ENCODE assay signal across 31 cellular contexts in the genomic region with DNA sequence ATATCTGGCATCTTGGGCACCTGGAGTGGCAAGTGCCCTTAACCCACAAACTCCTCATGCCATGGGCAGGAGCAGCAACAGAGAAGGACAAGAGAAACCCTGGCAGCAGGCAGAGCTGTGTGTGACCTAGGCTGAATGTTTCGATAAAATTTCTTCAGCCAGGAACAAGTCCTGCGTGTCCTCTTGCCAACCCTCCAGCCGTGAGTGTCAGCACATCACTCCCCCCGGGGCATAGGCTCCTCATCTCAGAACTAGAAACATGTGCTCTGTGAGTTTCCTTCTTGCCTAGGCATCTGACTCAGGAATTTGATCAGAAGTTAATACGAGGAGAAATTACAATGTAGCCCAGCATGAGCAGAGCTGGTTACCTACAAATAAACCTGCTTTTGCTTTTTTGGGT. TPM values are rescaled to one million over a fixed set of nuclear protein-coding genes. Genes with fewer than 3 reads are reported as not detected.
DNase-seq lines count a peak whose midpoint lies in the region; ATAC-seq and TF ChIP-seq lines count a peak whose summit lies in the region.
"Had no signal": no experiment of that assay in that cellular context is flagged by ENCODE, and none has a peak within 500 bp of the region (broad histone marks: within the 10 kb centered on the region; RNA-seq: fewer than 3 reads in every experiment).

No MANE protein-coding gene starts in this region.

- peak; percentile 46 for ATAC-seq in foreskin keratinocyte
- ATAC-seq in HG02588 (IDR thresholded peaks at IDR 0.05; ENCODE audit: unreplicated experiment) = no peak
- ATAC-seq: gastroesophageal sphincter; stimulated activated naive CD8-positive, alpha-beta T cell treated with anti-CD3 and anti-CD28 coated beads, Interleukin-15, amount 100 ng/mL, for 72 hours had no signal

- H4K91ac ChIP-seq in trophoblast cell (ENCODE audit: low read depth, low read length) = no peak overlapping the region

- H3K9me3 ChIP-seq in trophoblast cell (ENCODE audit: insufficient read depth, low read depth, low read length) = peaks cover 1% of the 10 kb centered on the region
- H3K9me3 ChIP-seq: gastroesophageal sphincter, right atrium auricular region, SK-N-SH, thoracic aorta, vagina had no signal

- H3K9ac ChIP-seq in trophoblast cell (ENCODE audit: low read length) = peak overlapping the region; percentile 21
- H3K9ac ChIP-seq: neural progenitor cell, parathyroid adenoma, SK-N-SH had no signal

- H3K18ac ChIP-seq in trophoblast cell (ENCODE audit: low read length) = no peak overlapping the region

- no peak overlapping the region for H3K4me2 ChIP-seq in trophoblast cell (ENCODE audit: low read length)
- H3K4me2 ChIP-seq: neural progenitor cell, SK-N-SH, smooth muscle cell had no signal

- no peak overlapping the region for H4K12ac ChIP-seq in trophoblast cell (ENCODE audit: low read depth, low read length)

- no peak overlapping the region for H3K4me3 ChIP-seq in trophoblast cell (ENCODE audit: low read depth, low read length)
- H3K4me3 ChIP-seq: gastroesophageal sphincter, neural progenitor cell, right atrium auricular region, smooth muscle cell, thoracic aorta, vagina had no signal

- no peaks in the 10 kb centered on the region for H3K36me3 ChIP-seq in trophoblast cell (ENCODE audit: control insufficient read depth in 1 of 2, insufficient read depth in 2 of 2, low read length in 2 of 2)
- H3K36me3 ChIP-seq: gastroesophageal sphincter, neural progenitor cell, right atrium auricular region, thoracic aorta, vagina had no signal

- POLR2A ChIA-PET in HEK293T (lab: Yijun Ruan, JAX) (no interaction called here), RWPE1 (lab: Yijun Ruan, JAX; ENCODE audit: low non-redundant PET) (no interaction called here)

- H2BK12ac ChIP-seq in trophoblast cell (ENCODE audit: low read length) = no peak overlapping the region

- WGBS in trophoblast cell (ENCODE audit: extremely low coverage, insufficient coverage, insufficient read length) = no CpG with 5 or more reads among the region's 5 CpGs

- TF ChIP-seq CTCF in foreskin keratinocyte (conservative IDR thresholded peaks at IDR 0.05) (no peak), RWPE1 (conservative IDR thresholded peaks at IDR 0.05; ENCODE audit: low read depth) (no peak)

- no peaks in the 10 kb centered on the region for H3K79me2 ChIP-seq in trophoblast cell (ENCODE audit: control insufficient read depth, insufficient read depth, low read length, poor library complexity)
- H3K79me2 ChIP-seq: parathyroid adenoma had no signal

- no peak overlapping the region for H3K23ac ChIP-seq in trophoblast cell (ENCODE audit: low read length)

- H4K8ac ChIP-seq in trophoblast cell (ENCODE audit: low read depth, low read length) = no peak overlapping the region

- no peak overlapping the region for H3K27ac ChIP-seq in foreskin keratinocyte
- no peak overlapping the region for H3K27ac ChIP-seq in trophoblast cell (ENCODE audit: low read depth, low read length)
- H3K27ac ChIP-seq in RWPE1 = no peak overlapping the region
- H3K27ac ChIP-seq: gastroesophageal sphincter, HL-60, neural progenitor cell, parathyroid adenoma, right atrium auricular region, thoracic aorta, vagina had no signal

- DNase-seq in ELR (ENCODE audit: low read depth) (peak; percentile 34), HEK293T (ENCODE audit: extremely low spot score) (peak; percentile 1), foreskin keratinocyte (peak in 1 of 2 donors; percentile 32), trophoblast cell (no peak), RWPE1 (ENCODE audit: low spot score) (no peak), NCI-H146 treated with DMSO at 0.1 percent for 48 hours (lab: John Stamatoyannopoulos, UW; ENCODE audit: unreplicated experiment) (no peak)
- DNase-seq in effector CD8-positive, alpha-beta T cell (lab: John Stamatoyannopoulos, UW) = no peak
- DNase-seq: ACHN; activated CD4-positive, alpha-beta T cell treated with anti-CD3 and anti-CD28 coated beads, Interleukin-2, amount 50 U/mL, for 4 hours; activated CD4-positive, CD25-positive, alpha-beta regulatory T cell; activated naive CD4-positive, alpha-beta T cell treated with Interleukin-2 at 50 U/mL for 16 hours; CD8-positive, alpha-beta memory T cell; NCI-H1417; NCI-H2081; NCI-H2227 treated with DMSO at 0.1 percent for 48 hours; NCI-H526; OCI-M1; SK-N-SH; stimulated activated naive CD8-positive, alpha-beta T cell treated with anti-CD3 and anti-CD28 coated beads, Interleukin-15, amount 100 ng/mL, for 72 hours had no signal

- no peak overlapping the region for H2AFZ ChIP-seq in trophoblast cell (ENCODE audit: insufficient read depth, low read length, poor library complexity)
- H2AFZ ChIP-seq: parathyroid adenoma had no signal

- no peak overlapping the region for H3K4ac ChIP-seq in trophoblast cell (ENCODE audit: low read depth, low read length)

- CTCF ChIA-PET in HEK293T (lab: Yijun Ruan, JAX) (no interaction called here), RWPE1 (lab: Yijun Ruan, JAX) (interaction anchor here (0.6 kb wide), 1 partner anchor 29 kb away, joined by 10 read pairs; no protein-coding TSS in a partner anchor)

- H2AK5ac ChIP-seq in trophoblast cell (ENCODE audit: low read length) = no peak overlapping the region

- H2BK5ac ChIP-seq in trophoblast cell (ENCODE audit: low read depth, low read length, poor library complexity) = no peak overlapping the region

- H3K79me1 ChIP-seq in trophoblast cell (ENCODE audit: low read length) = no peaks in the 10 kb centered on the region

- H3K4me1 ChIP-seq in foreskin keratinocyte = no peaks in the 10 kb centered on the region
- H3K4me1 ChIP-seq in trophoblast cell (ENCODE audit: control insufficient read depth in 1 of 2, insufficient read depth in 2 of 2, low read length in 2 of 2) = no peaks in the 10 kb centered on the region
- H3K4me1 ChIP-seq: gastroesophageal sphincter, neural progenitor cell, parathyroid adenoma, right atrium auricular region, vagina had no signal

- H3K27me3 ChIP-seq in foreskin keratinocyte (peaks cover 29% of the 10 kb centered on the region), trophoblast cell (ENCODE audit: insufficient read depth, low read length) (no peaks in the 10 kb centered on the region)
- H3K27me3 ChIP-seq: gastroesophageal sphincter, neural progenitor cell, right atrium auricular region, vagina had no signal

- no peak overlapping the region for H2BK120ac ChIP-seq in trophoblast cell (ENCODE audit: insufficient read depth, low read length, poor library complexity)

- no peak overlapping the region for H3K14ac ChIP-seq in trophoblast cell (ENCODE audit: low read length)

TF ChIP-seq in HEK293T, 16 proteins besides CTCF, POLR2A, EP300 and RAD21:
- no peak for TF ChIP-seq HDGF (IDR thresholded peaks at IDR 0.05; ENCODE audit: borderline replicate concordance)
- no peak for TF ChIP-seq ZNF384 (IDR thresholded peaks at IDR 0.05)
- no peak for TF ChIP-seq ELF4 (IDR thresholded peaks at IDR 0.05)
- TF ChIP-seq FOXM1 (IDR thresholded peaks at IDR 0.05; ENCODE audit: borderline replicate concordance) = no peak
- TF ChIP-seq L3MBTL2 (conservative IDR thresholded peaks at IDR 0.05) = no peak
- TF ChIP-seq, protein P1, sequence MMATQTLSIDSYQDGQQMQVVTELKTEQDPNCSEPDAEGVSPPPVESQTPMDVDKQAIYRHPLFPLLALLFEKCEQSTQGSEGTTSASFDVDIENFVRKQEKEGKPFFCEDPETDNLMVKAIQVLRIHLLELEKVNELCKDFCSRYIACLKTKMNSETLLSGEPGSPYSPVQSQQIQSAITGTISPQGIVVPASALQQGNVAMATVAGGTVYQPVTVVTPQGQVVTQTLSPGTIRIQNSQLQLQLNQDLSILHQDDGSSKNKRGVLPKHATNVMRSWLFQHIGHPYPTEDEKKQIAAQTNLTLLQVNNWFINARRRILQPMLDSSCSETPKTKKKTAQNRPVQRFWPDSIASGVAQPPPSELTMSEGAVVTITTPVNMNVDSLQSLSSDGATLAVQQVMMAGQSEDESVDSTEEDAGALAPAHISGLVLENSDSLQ (IDR thresholded peaks at IDR 0.05) = no peak
- TF ChIP-seq SUZ12 (IDR thresholded peaks at IDR 0.05) = no peak
- no peak for TF ChIP-seq SP1 (IDR thresholded peaks at IDR 0.05)
- no peak for TF ChIP-seq CTBP1 (IDR thresholded peaks at IDR 0.05; ENCODE audit: borderline replicate concordance)
- TF ChIP-seq FOXK2 (IDR thresholded peaks at IDR 0.05) = no peak
- no peak for TF ChIP-seq LEF1 (IDR thresholded peaks at IDR 0.05; ENCODE audit: borderline replicate concordance)
- no peak for TF ChIP-seq TARDBP (IDR thresholded peaks at IDR 0.05)
- no peak for TF ChIP-seq ARNT (IDR thresholded peaks at IDR 0.05)
- no peak for TF ChIP-seq FOXA1 (IDR thresholded peaks at IDR 0.05)
- no peak for TF ChIP-seq NFRKB (IDR thresholded peaks at IDR 0.05)
- no peak for TF ChIP-seq BHLHE40 (IDR thresholded peaks at IDR 0.05; ENCODE audit: borderline replicate concordance)

RNA-seq across cellular contexts. Expression of a gene that starts 2.2 kb away (rescaled TPM):
- total RNA-seq in foreskin keratinocyte = not detected in 2 replicates
- not detected in 2 replicates for polyA plus RNA-seq in foreskin keratinocyte
- polyA plus RNA-seq in trophoblast cell (2013) = not detected in 2 replicates
- total RNA-seq: CD8-positive, alpha-beta memory T cell; fibroblast of lung; right atrium auricular region; smooth muscle cell; thoracic aorta; vagina had no signal
- polyA plus RNA-seq: BJ; CD8-positive, alpha-beta memory T cell; fibroblast of lung; SK-N-SH; smooth muscle cell had no signal

RNA-seq across cellular contexts. Expression of a gene that starts 2.3 kb away (rescaled TPM):
- total RNA-seq in foreskin keratinocyte = not detected in 2 replicates
- polyA plus RNA-seq in foreskin keratinocyte = not detected in 2 replicates
- polyA plus RNA-seq in trophoblast cell (2013) = not detected in 2 replicates
- total RNA-seq: activated T-helper 1 cell treated with anti-CD3 and anti-CD28 coated beads, Interleukin-12 subunit alpha, Interleukin-12 subunit beta, Interleukin-2, Interleukin-4 antibody, amounts not matched to agents 30 ng/mL and 10 ng/mL and 1 ng/mL, durations not matched to agents 14 hours and 24 hours and 36 hours; CD8-positive, alpha-beta memory T cell; fibroblast of lung; gastroesophageal sphincter; right atrium auricular region; smooth muscle cell; thoracic aorta; vagina had no signal
- polyA plus RNA-seq: BJ; CD8-positive, alpha-beta memory T cell; fibroblast of lung; SK-N-SH; smooth muscle cell had no signal

Comparison
In these comparisons a context has a peak if more than half of its experiments do, and no peak if none do; other contexts are left out.
1. DNase-seq: peak in ELR (single experiment) and HEK293T (single experiment); none in trophoblast cell (0 of 2), RWPE1 (single experiment), NCI-H146 treated with DMSO at 0.1 percent for 48 hours (single experiment) and effector CD8-positive, alpha-beta T cell (single experiment).